In the genomic region with DNA sequence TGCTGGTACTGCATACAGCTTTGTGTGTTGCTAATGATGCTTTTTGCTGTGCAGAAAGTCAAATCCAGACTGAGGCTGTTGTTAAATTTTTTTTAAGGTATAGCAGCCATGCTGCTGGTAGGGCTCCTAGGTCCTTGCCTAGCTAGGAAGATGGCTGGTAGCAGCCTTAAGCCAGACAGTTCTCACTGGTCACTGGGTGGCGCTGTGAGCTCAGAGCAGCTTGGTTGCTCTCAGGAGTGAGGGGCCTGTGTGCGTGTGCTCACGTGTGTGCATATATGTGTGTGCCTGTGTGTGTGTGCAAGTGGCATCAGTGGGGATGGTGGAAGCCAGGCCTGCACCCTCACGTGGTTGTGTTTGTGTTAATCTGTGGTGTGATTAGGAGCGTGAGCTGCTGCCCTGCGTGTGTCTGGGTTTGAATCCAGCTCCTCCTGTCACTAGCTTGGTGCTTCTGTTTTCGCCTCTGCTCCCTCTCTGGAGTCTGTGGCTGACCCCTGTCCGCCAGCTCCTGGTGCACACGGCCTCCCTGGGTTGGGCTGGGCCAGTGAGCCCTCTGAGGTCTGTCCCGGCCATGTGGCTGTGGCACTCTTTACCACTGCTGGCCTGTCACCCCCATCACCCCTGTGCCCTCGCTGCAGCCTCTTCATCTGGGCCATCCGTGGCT, we compare ENCODE assay signal across 1 cellular context.
TF ChIP-seq lines count a peak whose summit lies in the region.

No MANE protein-coding gene starts in this region.

TF ChIP-seq in H1, 55 proteins besides CTCF, POLR2A, EP300 and RAD21:
- TF ChIP-seq FOSL1 (IDR thresholded peaks at IDR 0.05; ENCODE audit: insufficient read depth, low read depth, low read length) (no peak), CREB1 (IDR thresholded peaks at IDR 0.05) (no peak), SIN3A (conservative IDR thresholded peaks at IDR 0.05 in 1 of 2, IDR thresholded peaks at IDR 0.05 in 1 of 2; ENCODE audit: low read depth in 1 of 2, low read length in 2 of 2) (no peak), SP4 (IDR thresholded peaks at IDR 0.05; ENCODE audit: low read length) (no peak), YY1 (IDR thresholded peaks at IDR 0.05; ENCODE audit: low read depth, low read length) (peak; percentile 78), KDM1A (IDR thresholded peaks at IDR 0.05; ENCODE audit: borderline replicate concordance, low read length) (peak; percentile 63; the same call in 1 of the 2 replicates), GABPA (IDR thresholded peaks at IDR 0.05; ENCODE audit: borderline replicate concordance, insufficient read depth, low read length) (no peak), NRF1 (IDR thresholded peaks at IDR 0.05; ENCODE audit: low read depth, low read length) (no peak)
- TF ChIP-seq, protein P1, sequence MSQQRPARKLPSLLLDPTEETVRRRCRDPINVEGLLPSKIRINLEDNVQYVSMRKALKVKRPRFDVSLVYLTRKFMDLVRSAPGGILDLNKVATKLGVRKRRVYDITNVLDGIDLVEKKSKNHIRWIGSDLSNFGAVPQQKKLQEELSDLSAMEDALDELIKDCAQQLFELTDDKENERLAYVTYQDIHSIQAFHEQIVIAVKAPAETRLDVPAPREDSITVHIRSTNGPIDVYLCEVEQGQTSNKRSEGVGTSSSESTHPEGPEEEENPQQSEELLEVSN (IDR thresholded peaks at IDR 0.05): no peak
TF ChIP-seq in H1: peak in this region for 2.
